2 cellular contexts compared by ENCODE assay signal in the genomic region with DNA sequence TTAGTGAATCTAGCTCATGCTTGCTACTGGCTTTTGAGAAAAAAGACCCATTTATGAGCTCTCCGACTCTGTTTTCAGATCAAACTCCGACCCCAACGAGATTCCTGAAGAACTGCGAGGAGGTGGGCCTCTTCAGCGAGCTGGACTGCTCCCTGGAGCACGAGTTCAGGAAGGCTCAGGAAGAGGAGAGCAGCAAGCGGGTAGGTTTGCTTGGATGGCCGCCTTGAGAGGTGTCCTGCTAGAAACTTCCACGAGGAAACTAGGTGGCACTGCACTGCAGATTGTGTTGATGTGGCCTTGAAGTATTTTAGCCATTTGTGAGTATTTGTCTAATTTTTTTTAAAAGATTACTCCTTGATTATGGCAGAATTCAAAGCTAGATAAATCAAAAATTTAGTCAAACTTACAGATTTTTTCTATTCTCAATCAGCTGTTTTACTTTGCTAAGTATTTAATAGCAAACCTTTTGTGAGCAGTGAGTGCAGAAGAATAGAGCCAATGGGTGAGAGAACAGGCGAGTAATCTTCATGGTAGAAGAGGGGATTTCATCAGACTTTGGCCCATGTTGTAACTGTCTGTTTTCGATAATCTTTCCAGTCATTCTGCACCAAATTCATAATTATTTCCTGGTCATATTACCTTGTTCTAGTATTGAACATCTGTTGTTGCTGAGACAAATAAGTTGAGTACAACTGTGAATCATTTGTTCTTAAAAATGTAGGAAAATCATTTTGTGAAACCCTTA.
A peak's percentile ranks its signal among the peaks of the same experiment; 100 is the strongest.
TF ChIP-seq lines count a peak whose summit lies in the region.

No MANE protein-coding gene starts in this region.

TF ChIP-seq in IMR-90, 13 proteins besides CTCF, POLR2A, EP300 and RAD21:
- no peak for TF ChIP-seq NFE2L2 (IDR thresholded peaks at IDR 0.05; ENCODE audit: low read depth, low read length)
- no peak for TF ChIP-seq SMC3 (IDR thresholded peaks at IDR 0.05; ENCODE audit: low read depth, low read length)
- TF ChIP-seq MXI1 (IDR thresholded peaks at IDR 0.05; ENCODE audit: borderline replicate concordance, low read depth, low read length): no peak
- TF ChIP-seq, protein P1, sequence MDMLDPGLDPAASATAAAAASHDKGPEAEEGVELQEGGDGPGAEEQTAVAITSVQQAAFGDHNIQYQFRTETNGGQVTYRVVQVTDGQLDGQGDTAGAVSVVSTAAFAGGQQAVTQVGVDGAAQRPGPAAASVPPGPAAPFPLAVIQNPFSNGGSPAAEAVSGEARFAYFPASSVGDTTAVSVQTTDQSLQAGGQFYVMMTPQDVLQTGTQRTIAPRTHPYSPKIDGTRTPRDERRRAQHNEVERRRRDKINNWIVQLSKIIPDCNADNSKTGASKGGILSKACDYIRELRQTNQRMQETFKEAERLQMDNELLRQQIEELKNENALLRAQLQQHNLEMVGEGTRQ (IDR thresholded peaks at IDR 0.05; ENCODE audit: low read depth, low read length): no peak
- no peak for TF ChIP-seq CEBPB (IDR thresholded peaks at IDR 0.05; ENCODE audit: low read depth, low read length)
- TF ChIP-seq CHD1 (IDR thresholded peaks at IDR 0.05; ENCODE audit: low read depth, low read length): no peak
- no peak for TF ChIP-seq MAZ (IDR thresholded peaks at IDR 0.05; ENCODE audit: borderline replicate concordance, low read depth, low read length)
- TF ChIP-seq MAFK (IDR thresholded peaks at IDR 0.05; ENCODE audit: low read depth, low read length): no peak
- no peak for TF ChIP-seq RFX5 (IDR thresholded peaks at IDR 0.05; ENCODE audit: low read depth, low read length)
- no peak for TF ChIP-seq BHLHE40 (IDR thresholded peaks at IDR 0.05; ENCODE audit: low read depth, low read length)
- TF ChIP-seq, protein P2, sequence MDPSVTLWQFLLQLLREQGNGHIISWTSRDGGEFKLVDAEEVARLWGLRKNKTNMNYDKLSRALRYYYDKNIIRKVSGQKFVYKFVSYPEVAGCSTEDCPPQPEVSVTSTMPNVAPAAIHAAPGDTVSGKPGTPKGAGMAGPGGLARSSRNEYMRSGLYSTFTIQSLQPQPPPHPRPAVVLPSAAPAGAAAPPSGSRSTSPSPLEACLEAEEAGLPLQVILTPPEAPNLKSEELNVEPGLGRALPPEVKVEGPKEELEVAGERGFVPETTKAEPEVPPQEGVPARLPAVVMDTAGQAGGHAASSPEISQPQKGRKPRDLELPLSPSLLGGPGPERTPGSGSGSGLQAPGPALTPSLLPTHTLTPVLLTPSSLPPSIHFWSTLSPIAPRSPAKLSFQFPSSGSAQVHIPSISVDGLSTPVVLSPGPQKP (IDR thresholded peaks at IDR 0.05; ENCODE audit: borderline replicate concordance, low read depth, low read length): no peak
- no peak for TF ChIP-seq RCOR1 (IDR thresholded peaks at IDR 0.05; ENCODE audit: insufficient replicate concordance, low read length)
- no peak for TF ChIP-seq FOS (IDR thresholded peaks at IDR 0.05; ENCODE audit: low read depth, low read length)

TF ChIP-seq in GM12878, 131 proteins besides CTCF, POLR2A, EP300 and RAD21:
- TF ChIP-seq IKZF2 (IDR thresholded peaks at IDR 0.05) (no peak), NFIC (IDR thresholded peaks at IDR 0.05; ENCODE audit: low read depth, low read length) (peak; percentile 42; the same call in 1 of the 2 replicates), ZBTB40 (IDR thresholded peaks at IDR 0.05; ENCODE audit: borderline replicate concordance) (no peak), JUNB (IDR thresholded peaks at IDR 0.05) (0 out of 2 replicates have a peak, but pooled peaks have one; percentile 6), ZNF687 (IDR thresholded peaks at IDR 0.05) (no peak), POLR2AphosphoS5 (IDR thresholded peaks at IDR 0.05; ENCODE audit: low read length) (no peak), KLF5 (IDR thresholded peaks at IDR 0.05; ENCODE audit: partially characterized antibody) (no peak), ZBTB4 (CRISPR knock-in tag; IDR thresholded peaks at IDR 0.05) (no peak), HDGF (IDR thresholded peaks at IDR 0.05) (no peak)
